Comparison of ENCODE assay signal across 10 cellular contexts in the genomic region with DNA sequence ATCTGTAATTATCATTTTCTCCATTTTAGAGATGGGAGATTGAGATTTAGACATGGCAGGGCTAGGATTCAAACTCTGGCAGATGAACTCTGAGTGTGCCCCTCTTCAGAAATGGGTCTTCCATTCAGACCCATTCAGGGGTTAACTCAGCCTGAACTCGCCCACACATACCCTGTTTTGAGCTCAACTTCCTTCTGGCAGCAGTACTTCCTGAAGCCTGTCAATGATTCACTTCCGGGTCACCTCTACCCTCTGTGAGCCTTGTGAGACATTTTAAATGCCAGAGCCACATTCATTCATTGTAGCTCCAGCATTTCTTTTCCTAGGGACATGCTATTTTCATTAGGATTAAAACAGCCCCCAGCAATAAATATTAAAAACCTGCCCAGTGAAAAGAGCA.
A peak's percentile ranks its signal among the peaks of the same experiment; 100 is the strongest.
DNase-seq lines count a peak whose midpoint lies in the region; ATAC-seq and TF ChIP-seq lines count a peak whose summit lies in the region.
"Had no signal": no experiment of that assay in that cellular context is flagged by ENCODE, and none has a peak within 500 bp of the region (broad histone marks: within the 10 kb centered on the region; RNA-seq: fewer than 3 reads in every experiment).

No MANE protein-coding gene starts in this region.

- H3K4me1 Mint-ChIP-seq in activated T-cell treated with anti-CD3 and anti-CD28 coated beads, Interleukin-2, amount 50 U/mL, for 24 hours (ENCODE audit: low read depth): peaks cover 70% of the 10 kb centered on the region
- peaks cover 33% of the 10 kb centered on the region for H3K4me1 Mint-ChIP-seq in activated T-cell treated with anti-CD3 and anti-CD28 coated beads, Interleukin-2, amount 50 U/mL, for 4 hours (ENCODE audit: low read depth)
- peaks cover 65% of the 10 kb centered on the region for H3K4me1 Mint-ChIP-seq in activated naive CD8-positive, alpha-beta T cell treated with anti-CD3 and anti-CD28 coated beads, Interleukin-2, amount 50 U/mL, for 24 hours

- H3K9me3 Mint-ChIP-seq in activated T-cell treated with anti-CD3 and anti-CD28 coated beads, Interleukin-2, amount 50 U/mL, for 24 hours: peaks cover 19% of the 10 kb centered on the region
- no peaks in the 10 kb centered on the region for H3K9me3 Mint-ChIP-seq in activated T-cell treated with anti-CD3 and anti-CD28 coated beads, Interleukin-2, amount 50 U/mL, for 4 hours
- peaks cover 10% of the 10 kb centered on the region for H3K9me3 Mint-ChIP-seq in activated naive CD8-positive, alpha-beta T cell treated with anti-CD3 and anti-CD28 coated beads, Interleukin-2, amount 50 U/mL, for 24 hours

- TF ChIP-seq POLR2A in prostate gland (IDR thresholded peaks at IDR 0.05): no peak

- H3K4me3 Mint-ChIP-seq in activated T-cell treated with anti-CD3 and anti-CD28 coated beads, Interleukin-2, amount 50 U/mL, for 24 hours: peak overlapping the region; percentile 31
- no peak overlapping the region for H3K4me3 Mint-ChIP-seq in activated T-cell treated with anti-CD3 and anti-CD28 coated beads, Interleukin-2, amount 50 U/mL, for 4 hours
- peak overlapping the region; percentile 59 for H3K4me3 Mint-ChIP-seq in activated naive CD8-positive, alpha-beta T cell treated with anti-CD3 and anti-CD28 coated beads, Interleukin-2, amount 50 U/mL, for 24 hours

- H3K36me3 Mint-ChIP-seq in activated T-cell treated with anti-CD3 and anti-CD28 coated beads, Interleukin-2, amount 50 U/mL, for 24 hours (ENCODE audit: low read depth): peaks cover 15% of the 10 kb centered on the region
- H3K36me3 Mint-ChIP-seq in activated T-cell treated with anti-CD3 and anti-CD28 coated beads, Interleukin-2, amount 50 U/mL, for 4 hours (ENCODE audit: insufficient read depth): peaks cover 4% of the 10 kb centered on the region
- peaks cover 8% of the 10 kb centered on the region for H3K36me3 Mint-ChIP-seq in activated naive CD8-positive, alpha-beta T cell treated with anti-CD3 and anti-CD28 coated beads, Interleukin-2, amount 50 U/mL, for 24 hours (ENCODE audit: low read depth)

- peak overlapping the region; percentile 96 for H3K27ac Mint-ChIP-seq in activated T-cell treated with anti-CD3 and anti-CD28 coated beads, Interleukin-2, amount 50 U/mL, for 24 hours
- H3K27ac Mint-ChIP-seq in activated naive CD8-positive, alpha-beta T cell treated with anti-CD3 and anti-CD28 coated beads, Interleukin-2, amount 50 U/mL, for 24 hours: peak overlapping the region; percentile 88

- no peak for DNase-seq in activated T-cell treated with anti-CD3 and anti-CD28 coated beads, Interleukin-2, amount 50 U/mL, for 24 hours
- no peak for DNase-seq in activated T-cell treated with anti-CD3 and anti-CD28 coated beads, Interleukin-2, amount 50 U/mL, for 4 hours
- peak; percentile 37 for DNase-seq in KG1 (lab: John Stamatoyannopoulos, UW)
- peak; percentile 22 for DNase-seq in activated naive CD8-positive, alpha-beta T cell treated with anti-CD3 and anti-CD28 coated beads, Interleukin-2, amount 50 U/mL, for 24 hours
- DNase-seq in renal cortical epithelial cell (ENCODE audit: low read depth): peak; percentile 83
- no peak for DNase-seq in NCI-H2171 treated with DMSO at 0.1 percent for 48 hours (lab: John Stamatoyannopoulos, UW)
- no peak for DNase-seq in prostate gland (ENCODE audit: low spot score)
- no peak for DNase-seq in NCI-H2081 (lab: John Stamatoyannopoulos, UW)

- no peak overlapping the region for H3K27ac ChIP-seq in prostate gland
- H3K27ac ChIP-seq: vagina had no signal

- H3K27me3 ChIP-seq in prostate gland (replicated peaks; ENCODE audit: insufficient read depth): no peaks in the 10 kb centered on the region
- H3K27me3 ChIP-seq: BLaER1 treated with 17β-estradiol and CSF1 and Interleukin-3, amounts not matched to agents 10 nM and 100 nM; vagina had no signal

- no peak for ATAC-seq in activated T-cell treated with anti-CD3 and anti-CD28 coated beads, Interleukin-2, amount 50 U/mL, for 4 hours
- no peak for ATAC-seq in activated naive CD8-positive, alpha-beta T cell treated with anti-CD3 and anti-CD28 coated beads, Interleukin-2, amount 50 U/mL, for 24 hours

- no peaks in the 10 kb centered on the region for H3K4me1 ChIP-seq in prostate gland (replicated peaks)
- H3K4me1 ChIP-seq: vagina had no signal

- no peaks in the 10 kb centered on the region for H3K36me3 ChIP-seq in prostate gland
- H3K36me3 ChIP-seq: BLaER1 treated with 17β-estradiol and CSF1 and Interleukin-3, amounts not matched to agents 10 nM and 100 nM; vagina had no signal

- no peak for TF ChIP-seq CTCF in prostate gland (IDR thresholded peaks at IDR 0.05)

- no peak overlapping the region for H3K4me3 ChIP-seq in prostate gland
- H3K4me3 ChIP-seq: BLaER1 treated with 17β-estradiol and CSF1 and Interleukin-3, amounts not matched to agents 10 nM and 100 nM; vagina had no signal

- H3K9me3 ChIP-seq in prostate gland: no peaks in the 10 kb centered on the region
- H3K9me3 ChIP-seq: vagina had no signal

- WGBS in prostate gland: 73% methylated on average over 2 of the region's 2 CpGs

- no peaks in the 10 kb centered on the region for H3K27me3 Mint-ChIP-seq in activated T-cell treated with anti-CD3 and anti-CD28 coated beads, Interleukin-2, amount 50 U/mL, for 24 hours
- no peaks in the 10 kb centered on the region for H3K27me3 Mint-ChIP-seq in activated T-cell treated with anti-CD3 and anti-CD28 coated beads, Interleukin-2, amount 50 U/mL, for 4 hours (ENCODE audit: low read depth)
- H3K27me3 Mint-ChIP-seq in activated naive CD8-positive, alpha-beta T cell treated with anti-CD3 and anti-CD28 coated beads, Interleukin-2, amount 50 U/mL, for 24 hours: no peaks in the 10 kb centered on the region

- intact Hi-C loops in prostate gland (cut with DNase I): no loop called here

Comparison
In these comparisons a context has a peak if more than half of its experiments do, and no peak if none do; other contexts are left out.
1. DNase-seq: peak in KG1 (single experiment), activated naive CD8-positive, alpha-beta T cell treated with anti-CD3 and anti-CD28 coated beads, Interleukin-2, amount 50 U/mL, for 24 hours (single experiment) and renal cortical epithelial cell (single experiment); none in activated T-cell treated with anti-CD3 and anti-CD28 coated beads, Interleukin-2, amount 50 U/mL, for 24 hours (single experiment), activated T-cell treated with anti-CD3 and anti-CD28 coated beads, Interleukin-2, amount 50 U/mL, for 4 hours (single experiment), NCI-H2171 treated with DMSO at 0.1 percent for 48 hours (single experiment), prostate gland (single experiment) and NCI-H2081 (0 of 2).